ENCODE assay signal across 14 cellular contexts in the genomic region with DNA sequence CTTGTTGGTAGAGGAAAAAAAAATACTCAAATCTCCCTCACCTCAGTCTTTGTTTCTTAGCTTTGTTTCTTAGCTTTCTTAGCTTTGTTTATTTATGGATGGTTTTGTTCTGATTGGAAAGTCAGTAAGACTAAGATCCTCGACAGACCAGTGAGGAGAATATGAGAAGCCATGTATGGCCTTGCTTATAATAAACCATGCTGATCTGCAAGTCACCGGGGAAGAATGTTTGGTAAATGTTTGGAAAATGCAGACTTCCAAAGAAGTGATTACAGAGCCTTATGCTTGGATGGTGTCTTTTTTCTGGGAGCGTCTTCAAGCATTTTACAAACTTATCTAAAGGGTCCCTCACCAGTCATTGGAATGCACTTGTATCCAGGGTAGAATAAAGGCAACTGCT.
A peak's percentile ranks its signal among the peaks of the same experiment; 100 is the strongest.
DNase-seq lines count a peak whose midpoint lies in the region; ATAC-seq and TF ChIP-seq lines count a peak whose summit lies in the region.
"Had no signal": no experiment of that assay in that cellular context is flagged by ENCODE, and none has a peak within 500 bp of the region (broad histone marks: within the 10 kb centered on the region; RNA-seq: fewer than 3 reads in every experiment).

No MANE protein-coding gene starts in this region.

- H3K36me3 ChIP-seq in GM23338 (ENCODE audit: insufficient read depth) = no peaks in the 10 kb centered on the region
- no peaks in the 10 kb centered on the region for H3K36me3 ChIP-seq in left lung
- H3K36me3 ChIP-seq in mammary epithelial cell (ENCODE audit: insufficient read depth, low read length) = no peaks in the 10 kb centered on the region

- H3K79me2 ChIP-seq in GM23338 (replicated peaks; ENCODE audit: insufficient read depth) = no peaks in the 10 kb centered on the region
- no peaks in the 10 kb centered on the region for H3K79me2 ChIP-seq in mammary epithelial cell (ENCODE audit: insufficient read depth, low read length)

- H4K20me1 ChIP-seq in GM23338 (replicated peaks; ENCODE audit: insufficient read depth) (no peaks in the 10 kb centered on the region), mammary epithelial cell (ENCODE audit: insufficient read depth, low read length) (no peaks in the 10 kb centered on the region)

- H3K27me3 ChIP-seq in GM23338 (ENCODE audit: insufficient read depth) (no peaks in the 10 kb centered on the region), left lung (no peaks in the 10 kb centered on the region), mammary epithelial cell (ENCODE audit: insufficient read depth, low read length) (no peaks in the 10 kb centered on the region)

- 100% methylated on average over 3 of the region's 3 CpGs for WGBS in mammary epithelial cell (ENCODE audit: low coverage, missing lambda C conversion rate)

- no peak overlapping the region for H3K4me3 Mint-ChIP-seq in GM23338
- H3K4me3 Mint-ChIP-seq: CD4-positive, alpha-beta T cell; HFFc6 had no signal

- H3K4me1 ChIP-seq in GM23338 (ENCODE audit: insufficient read depth) (no peaks in the 10 kb centered on the region; the same call in 1 of the 2 replicates), left lung (peaks cover 0 to 10% of the 10 kb centered on the region in 2 donors), mammary epithelial cell (ENCODE audit: insufficient read depth, low read length) (no peaks in the 10 kb centered on the region)
- H3K4me1 ChIP-seq: Caco-2 had no signal

- no peaks in the 10 kb centered on the region for H3F3A ChIP-seq in GM23338 (replicated peaks; ENCODE audit: low read depth)

- no peak overlapping the region for H3K4me3 ChIP-seq in GM23338
- H3K4me3 ChIP-seq in left lung = no peak overlapping the region
- H3K4me3 ChIP-seq in mammary epithelial cell (replicated peaks in 1 of 3; ENCODE audit: insufficient read depth in 1 of 3, low read depth in 2 of 3, low read length in 3 of 3) = no peak overlapping the region

- no peak overlapping the region for H3K27ac Mint-ChIP-seq in GM23338
- H3K27ac Mint-ChIP-seq: CD4-positive, alpha-beta T cell; HFFc6 had no signal

- CTCF ChIA-PET in mammary epithelial cell (lab: Charles Lee; ENCODE audit: low non-redundant PET) = no interaction called here

- H3K4me2 ChIP-seq in GM23338 = no peak overlapping the region
- no peak overlapping the region for H3K4me2 ChIP-seq in mammary epithelial cell (ENCODE audit: insufficient read depth, low read depth, low read length)

- peaks cover 3% of the 10 kb centered on the region; the same call in 1 of the 3 replicates for H3K4me1 Mint-ChIP-seq in GM23338

- 0 out of 2 replicates have a peak, but pooled peaks cover 4% of the 10 kb centered on the region for H3K9me2 ChIP-seq in GM23338 (ENCODE audit: insufficient read depth)

- intact Hi-C loops in left lung (cut with DNase I) = no loop called here
- intact Hi-C loops in mammary epithelial cell (cut with micrococcal nuclease) = no loop called here

- TF ChIP-seq CTCF in GM23338 (conservative IDR thresholded peaks at IDR 0.05; ENCODE audit: low read depth in 2 of 2) (no peak), left lung (IDR thresholded peaks at IDR 0.05) (no peak), mammary epithelial cell (conservative IDR thresholded peaks at IDR 0.05 in 1 of 2, IDR thresholded peaks at IDR 0.05 in 1 of 2; ENCODE audit: extremely low read depth in 1 of 2, insufficient read depth in 1 of 2, low read depth in 1 of 2, low read length in 2 of 2) (no peak)

- H2AFZ ChIP-seq in GM23338 = peak overlapping the region; percentile 59; the same call in 1 of the 2 replicates
- H2AFZ ChIP-seq in mammary epithelial cell (ENCODE audit: low read depth, low read length) = no peak overlapping the region

- DNase-seq in GM23338 (ENCODE audit: low spot score) (no peak), dedifferentiated amniotic fluid mesenchymal stem cell (ENCODE audit: extremely low spot score) (peak; percentile 20), left lung (no peak), mammary epithelial cell (no peak)
- DNase-seq: AML-193; Caco-2; CD4-positive, alpha-beta T cell; GOT3; H7; HFFc6 had no signal

- in situ Hi-C loops in mammary epithelial cell (cut with MboI; ENCODE audit: low sequenced_read_pairs in 2 of 2) = no loop called here

- peaks cover 34% of the 10 kb centered on the region for H3K9me3 Mint-ChIP-seq in GM23338
- H3K9me3 Mint-ChIP-seq: CD4-positive, alpha-beta T cell; HFFc6 had no signal

- no TSS peak for BruUV-seq in mammary epithelial cell (replicated peaks; lab: Mats Ljungman, UMichigan)

- peaks cover 6% of the 10 kb centered on the region for H3K27me3 Mint-ChIP-seq in GM23338 (ENCODE audit: insufficient read depth, low read depth, poor library complexity)

- H3K9me3 ChIP-seq in left lung = no peaks in the 10 kb centered on the region
- no peaks in the 10 kb centered on the region for H3K9me3 ChIP-seq in mammary epithelial cell (replicated peaks; ENCODE audit: insufficient read depth, low read length)
- H3K9me3 ChIP-seq: Caco-2 had no signal

- peaks cover 18% of the 10 kb centered on the region; the same call in 2 of the 3 replicates for H3K36me3 Mint-ChIP-seq in GM23338 (ENCODE audit: low read depth)

- ATAC-seq in GM23338 = no peak
- ATAC-seq in left lung = peak; percentile 65
- ATAC-seq in GM19351 (IDR thresholded peaks at IDR 0.05; ENCODE audit: unreplicated experiment) = no peak
- ATAC-seq in activated CD4-positive, CD25-positive, alpha-beta regulatory T cell treated with anti-CD3 and anti-CD28 coated beads, Interleukin-2, amount 50 U/mL, for 24 hours = no peak
- ATAC-seq: HCT116 had no signal

- dilution Hi-C loops in mammary epithelial cell (cut with HindIII; ENCODE audit: low sequenced_read_pairs) = no loop called here

- no peak overlapping the region for H3K9ac ChIP-seq in mammary epithelial cell (ENCODE audit: insufficient read depth, low read length)

- H3K27ac ChIP-seq in GM23338 (ENCODE audit: low read depth) (no peak overlapping the region), left lung (peak overlapping the region in 1 of 2 donors; percentile 45), mammary epithelial cell (ENCODE audit: insufficient read depth, low read depth, low read length) (no peak overlapping the region)
- H3K27ac ChIP-seq: C4-2B had no signal

TF ChIP-seq in GM23338, 12 proteins besides CTCF, POLR2A, EP300 and RAD21 (continues in another document):
- TF ChIP-seq ZNF114 (CRISPR knock-in tag; IDR thresholded peaks at IDR 0.05) (no peak), ZNF331 (CRISPR knock-in tag; IDR thresholded peaks at IDR 0.05; ENCODE audit: low read depth) (no peak), NANOG (IDR thresholded peaks at IDR 0.05; ENCODE audit: borderline replicate concordance) (no peak), CREB1 (CRISPR knock-in tag; IDR thresholded peaks at IDR 0.05; ENCODE audit: low read depth) (no peak)
- TF ChIP-seq, protein P1, sequence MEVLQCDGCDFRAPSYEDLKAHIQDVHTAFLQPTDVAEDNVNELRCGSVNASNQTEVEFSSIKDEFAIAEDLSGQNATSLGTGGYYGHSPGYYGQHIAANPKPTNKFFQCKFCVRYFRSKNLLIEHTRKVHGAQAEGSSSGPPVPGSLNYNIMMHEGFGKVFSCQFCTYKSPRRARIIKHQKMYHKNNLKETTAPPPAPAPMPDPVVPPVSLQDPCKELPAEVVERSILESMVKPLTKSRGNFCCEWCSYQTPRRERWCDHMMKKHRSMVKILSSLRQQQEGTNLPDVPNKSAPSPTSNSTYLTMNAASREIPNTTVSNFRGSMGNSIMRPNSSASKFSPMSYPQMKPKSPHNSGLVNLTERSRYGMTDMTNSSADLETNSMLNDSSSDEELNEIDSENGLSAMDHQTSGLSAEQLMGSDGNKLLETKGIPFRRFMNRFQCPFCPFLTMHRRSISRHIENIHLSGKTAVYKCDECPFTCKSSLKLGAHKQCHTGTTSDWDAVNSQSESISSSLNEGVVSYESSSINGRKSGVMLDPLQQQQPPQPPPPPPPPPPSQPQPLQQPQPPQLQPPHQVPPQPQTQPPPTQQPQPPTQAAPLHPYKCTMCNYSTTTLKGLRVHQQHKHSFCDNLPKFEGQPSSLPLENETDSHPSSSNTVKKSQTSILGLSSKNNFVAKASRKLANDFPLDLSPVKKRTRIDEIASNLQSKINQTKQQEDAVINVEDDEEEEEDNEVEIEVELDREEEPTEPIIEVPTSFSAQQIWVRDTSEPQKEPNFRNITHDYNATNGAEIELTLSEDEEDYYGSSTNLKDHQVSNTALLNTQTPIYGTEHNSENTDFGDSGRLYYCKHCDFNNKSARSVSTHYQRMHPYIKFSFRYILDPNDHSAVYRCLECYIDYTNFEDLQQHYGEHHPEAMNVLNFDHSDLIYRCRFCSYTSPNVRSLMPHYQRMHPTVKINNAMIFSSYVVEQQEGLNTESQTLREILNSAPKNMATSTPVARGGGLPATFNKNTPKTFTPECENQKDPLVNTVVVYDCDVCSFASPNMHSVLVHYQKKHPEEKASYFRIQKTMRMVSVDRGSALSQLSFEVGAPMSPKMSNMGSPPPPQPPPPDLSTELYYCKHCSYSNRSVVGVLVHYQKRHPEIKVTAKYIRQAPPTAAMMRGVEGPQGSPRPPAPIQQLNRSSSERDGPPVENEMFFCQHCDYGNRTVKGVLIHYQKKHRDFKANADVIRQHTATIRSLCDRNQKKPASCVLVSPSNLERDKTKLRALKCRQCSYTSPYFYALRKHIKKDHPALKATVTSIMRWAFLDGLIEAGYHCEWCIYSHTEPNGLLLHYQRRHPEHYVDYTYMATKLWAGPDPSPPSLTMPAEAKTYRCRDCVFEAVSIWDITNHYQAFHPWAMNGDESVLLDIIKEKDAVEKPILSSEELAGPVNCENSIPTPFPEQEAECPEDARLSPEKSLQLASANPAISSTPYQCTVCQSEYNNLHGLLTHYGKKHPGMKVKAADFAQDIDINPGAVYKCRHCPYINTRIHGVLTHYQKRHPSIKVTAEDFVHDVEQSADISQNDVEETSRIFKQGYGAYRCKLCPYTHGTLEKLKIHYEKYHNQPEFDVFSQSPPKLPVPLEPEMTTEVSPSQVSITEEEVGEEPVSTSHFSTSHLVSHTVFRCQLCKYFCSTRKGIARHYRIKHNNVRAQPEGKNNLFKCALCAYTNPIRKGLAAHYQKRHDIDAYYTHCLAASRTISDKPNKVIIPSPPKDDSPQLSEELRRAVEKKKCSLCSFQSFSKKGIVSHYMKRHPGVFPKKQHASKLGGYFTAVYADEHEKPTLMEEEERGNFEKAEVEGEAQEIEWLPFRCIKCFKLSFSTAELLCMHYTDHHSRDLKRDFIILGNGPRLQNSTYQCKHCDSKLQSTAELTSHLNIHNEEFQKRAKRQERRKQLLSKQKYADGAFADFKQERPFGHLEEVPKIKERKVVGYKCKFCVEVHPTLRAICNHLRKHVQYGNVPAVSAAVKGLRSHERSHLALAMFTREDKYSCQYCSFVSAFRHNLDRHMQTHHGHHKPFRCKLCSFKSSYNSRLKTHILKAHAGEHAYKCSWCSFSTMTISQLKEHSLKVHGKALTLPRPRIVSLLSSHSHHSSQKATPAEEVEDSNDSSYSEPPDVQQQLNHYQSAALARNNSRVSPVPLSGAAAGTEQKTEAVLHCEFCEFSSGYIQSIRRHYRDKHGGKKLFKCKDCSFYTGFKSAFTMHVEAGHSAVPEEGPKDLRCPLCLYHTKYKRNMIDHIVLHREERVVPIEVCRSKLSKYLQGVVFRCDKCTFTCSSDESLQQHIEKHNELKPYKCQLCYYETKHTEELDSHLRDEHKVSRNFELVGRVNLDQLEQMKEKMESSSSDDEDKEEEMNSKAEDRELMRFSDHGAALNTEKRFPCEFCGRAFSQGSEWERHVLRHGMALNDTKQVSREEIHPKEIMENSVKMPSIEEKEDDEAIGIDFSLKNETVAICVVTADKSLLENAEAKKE (CRISPR knock-in tag; IDR thresholded peaks at IDR 0.05) = no peak
